Comparison of ENCODE assay signal across 9 cellular contexts in genomic region chr3:27431116-27431515, GRCh38. TPM values are rescaled to one million over a fixed set of nuclear protein-coding genes. Genes with fewer than 3 reads are reported as not detected.
DNase-seq lines count a peak whose midpoint lies in the region; ATAC-seq and TF ChIP-seq lines count a peak whose summit lies in the region.
"Had no signal": no experiment of that assay in that cellular context is flagged by ENCODE, and none has a peak within 500 bp of the region (broad histone marks: within the 10 kb centered on the region; RNA-seq: fewer than 3 reads in every experiment).

No MANE protein-coding gene starts in this region.

- DNase-seq in HPDE6-E6E7 (ENCODE audit: extremely low spot score) (peak; percentile 4), astrocyte of the spinal cord (ENCODE audit: low read depth, low spot score) (peak; percentile 98), inferior parietal cortex (ENCODE audit: extremely low spot score) (peak; percentile 45), superior temporal gyrus (ENCODE audit: extremely low spot score) (peak; percentile 59), ascending aorta (ENCODE audit: low spot score in 2 of 2) (no peak), NCI-H2227 (lab: John Stamatoyannopoulos, UW; ENCODE audit: unreplicated experiment) (no peak)
- DNase-seq: activated CD4-positive, alpha-beta T cell treated with anti-CD3 and anti-CD28 coated beads, Interleukin-2, amount 50 U/mL, for 1 hour; NCI-H526 treated with DMSO at 0.1 percent for 48 hours had no signal

- H3K4me3 ChIP-seq in astrocyte of the spinal cord (ENCODE audit: low read depth, low read length): no peak overlapping the region
- H3K4me3 ChIP-seq in ascending aorta: no peak overlapping the region

- H3K27ac ChIP-seq in ascending aorta: peak overlapping the region in 1 of 2 donors; percentile 58

- H3K36me3 ChIP-seq in ascending aorta: peaks cover 9 to 17% of the 10 kb centered on the region in 2 donors

- TF ChIP-seq CTCF in astrocyte of the spinal cord (IDR thresholded peaks at IDR 0.05; ENCODE audit: low read depth, low read length) (no peak), ascending aorta (IDR thresholded peaks at IDR 0.05) (no peak)

- ATAC-seq in GM19351 (IDR thresholded peaks at IDR 0.05; ENCODE audit: unreplicated experiment): no peak

- H3K4me1 ChIP-seq in ascending aorta: peaks cover 5 to 7% of the 10 kb centered on the region in 2 donors

- H3K9me3 ChIP-seq in ascending aorta: no peaks in the 10 kb centered on the region

- in situ Hi-C loops in astrocyte of the spinal cord (cut with HindIII; ENCODE audit: low sequenced_read_pairs): no loop called here

- H3K27me3 ChIP-seq in ascending aorta: no peaks in the 10 kb centered on the region

- intact Hi-C loops in ascending aorta (cut with DNase I): no loop called here

RNA-seq across cellular contexts. Expression of gene SLC4A7, which starts 53.1 kb away (rescaled TPM):
- 11.0 TPM for total RNA-seq in ascending aorta

Comparison
In these comparisons a context has a peak if more than half of its experiments do, and no peak if none do; other contexts are left out.
1. DNase-seq: peak in HPDE6-E6E7 (single experiment), astrocyte of the spinal cord (single experiment), inferior parietal cortex (single experiment) and superior temporal gyrus (single experiment); none in ascending aorta (0 of 2) and NCI-H2227 (single experiment).